ENCODE assay signal across 8 cellular contexts in the genomic region with DNA sequence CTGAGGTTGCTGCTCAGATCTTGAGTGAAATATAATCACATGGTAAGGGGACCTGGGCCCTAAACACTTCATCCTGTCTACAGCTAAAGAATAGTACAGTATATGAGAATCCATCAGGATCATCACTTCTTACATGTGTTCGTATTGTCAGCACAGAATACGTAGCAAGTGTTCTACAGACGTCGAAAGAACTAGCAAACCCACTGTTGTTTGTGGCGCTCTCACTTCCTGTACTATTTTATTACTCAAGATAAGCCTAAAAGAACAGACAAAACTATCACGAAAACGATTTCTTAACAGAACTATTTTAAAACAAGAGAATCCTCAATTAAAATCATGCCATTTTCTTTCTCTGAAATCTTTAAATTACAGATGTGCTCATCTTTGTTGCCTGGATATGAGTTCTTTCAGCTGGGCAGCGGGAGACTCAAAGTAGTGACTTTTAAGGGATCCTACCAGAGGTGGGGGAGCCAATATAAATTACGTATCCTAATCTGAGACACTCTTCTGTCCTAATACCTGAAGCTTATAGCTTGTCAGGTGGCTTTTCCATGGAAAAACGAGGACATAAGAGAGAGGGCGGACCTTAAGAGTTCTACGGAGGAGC. TPM values are rescaled to one million over a fixed set of nuclear protein-coding genes. Genes with fewer than 3 reads are reported as not detected.
A peak's percentile ranks its signal among the peaks of the same experiment; 100 is the strongest.
DNase-seq lines count a peak whose midpoint lies in the region; ATAC-seq, FAIRE-seq and TF ChIP-seq lines count a peak whose summit lies in the region.

No MANE protein-coding gene starts in this region.

- peaks cover 8% of the 10 kb centered on the region; the same call in 1 of the 2 replicates for H4K20me1 ChIP-seq in K562 (replicated peaks; ENCODE audit: control insufficient read depth, insufficient read depth, low read length)

- H3K4me3 ChIP-seq in K562 (peak overlapping the region; percentile 79), suprapubic skin (peak overlapping the region; percentile 75)

- no peak for TF ChIP-seq RAD21 in K562 (CRISPR knock-in tag; conservative IDR thresholded peaks at IDR 0.05 in 1 of 2, IDR thresholded peaks at IDR 0.05 in 1 of 2)

- peak overlapping the region; percentile 95 for H3K27ac ChIP-seq in 22Rv1
- peak overlapping the region; percentile 99 for H3K27ac ChIP-seq in K562 (ENCODE audit: extremely low read depth, low read depth, low read length)
- peak overlapping the region; percentile 97 for H3K27ac ChIP-seq in suprapubic skin

- no peak for TF ChIP-seq EP300 in K562 (IDR thresholded peaks at IDR 0.05; ENCODE audit: low read length)
- no peak for TF ChIP-seq EP300 in suprapubic skin (IDR thresholded peaks at IDR 0.05)

- peaks cover 5% of the 10 kb centered on the region; the same call in 1 of the 2 replicates for H3K4me1 ChIP-seq in ES-I3 (ENCODE audit: insufficient read depth, low read length)
- peaks cover 4 to 11% of the 10 kb centered on the region in 2 experiments; a peak in 3 of 5 replicates for H3K4me1 ChIP-seq in K562 (replicated peaks in 1 of 2; ENCODE audit: control insufficient read depth in 2 of 2, insufficient read depth in 2 of 2, low read length in 2 of 2)
- peaks cover 50% of the 10 kb centered on the region for H3K4me1 ChIP-seq in suprapubic skin

- peaks cover 65% of the 10 kb centered on the region for H3K79me2 ChIP-seq in K562 (ENCODE audit: control insufficient read depth, insufficient read depth, low read length)

- CTCF ChIA-PET in K562 (lab: Yijun Ruan, JAX; ENCODE audit: low intra/inter-chr PET ratio), result no interaction called here

- TF ChIP-seq POLR2A in K562 (conservative IDR thresholded peaks at IDR 0.05) (no peak), suprapubic skin (IDR thresholded peaks at IDR 0.05) (peak in 1 of 2 donors; percentile 15)

- no peak for ATAC-seq in K562
- ATAC-seq in left colon, result peak; percentile 22
- no peak for ATAC-seq in HG03045 (IDR thresholded peaks at IDR 0.05; ENCODE audit: unreplicated experiment)
- no peak for ATAC-seq in HG02852 (IDR thresholded peaks at IDR 0.05; ENCODE audit: unreplicated experiment)

- H2AFZ ChIP-seq in K562 (ENCODE audit: low read depth, low read length), result peak overlapping the region; percentile 82

- TF ChIP-seq CTCF in 22Rv1 (IDR thresholded peaks at IDR 0.05) (no peak), K562 (IDR thresholded peaks at IDR 0.05 in 2 of 3, conservative IDR thresholded peaks at IDR 0.05 in 1 of 3; ENCODE audit: insufficient read depth in 2 of 3, low read depth in 1 of 3, low read length in 3 of 3) (no peak), suprapubic skin (IDR thresholded peaks at IDR 0.05) (no peak)

- H3K4me2 ChIP-seq in K562 (ENCODE audit: insufficient read depth, low read length), result peak overlapping the region; percentile 97

- no peaks in the 10 kb centered on the region for H3K9me3 ChIP-seq in ES-I3 (ENCODE audit: control insufficient read depth, insufficient read depth, low read length)
- no peaks in the 10 kb centered on the region for H3K9me3 ChIP-seq in K562 (replicated peaks; ENCODE audit: control insufficient read depth, insufficient read depth, low read depth, low read length)
- no peaks in the 10 kb centered on the region for H3K9me3 ChIP-seq in suprapubic skin

- H3K9ac ChIP-seq in ES-I3 (ENCODE audit: low read depth, low read length) (peak overlapping the region; percentile 98), K562 (ENCODE audit: insufficient read depth in 1 of 2, low read depth in 2 of 2, low read length in 2 of 2) (peak overlapping the region; percentile 94 to 99)

- in situ Hi-C loops in K562 (cut with MboI), result loop anchor here (5.0 kb wide), 3 partner anchors 89 to 226 kb away; a partner anchor contains a TSS

- BruUV-seq in K562 (replicated peaks; lab: Mats Ljungman, UMichigan), result TSS peak; percentile 49

- POLR2A ChIA-PET in K562 (lab: Yijun Ruan, JAX), result interaction anchor here (0.6 to 2.9 kb wide), 20 partner anchors 9 to 429 kb away, joined by 3 to 24 read pairs (median 4); no protein-coding TSS in a partner anchor

- intact Hi-C loops in K562 (cut with micrococcal nuclease) (loop anchor here (5.0 kb wide), 1 partner anchor 156 kb away; no protein-coding TSS in a partner anchor), left colon (cut with DNase I, micrococcal nuclease) (loop anchor here in 1 of 2 donors (5.0 to 10.0 kb wide), 2 partner anchors 89 to 223 kb away; a partner anchor contains a TSS)

- DNase-seq in NOMO-1 treated with DMSO at 0.1 percent for 48 hours (lab: John Stamatoyannopoulos, UW; ENCODE audit: unreplicated experiment) (peak; percentile 26), K562 (ENCODE audit: extremely low read depth in 1 of 4, low spot score in 3 of 4) (peak in 2 of 4 experiments; percentile 29 to 58), left colon (no peak), suprapubic skin (ENCODE audit: low spot score in 2 of 2) (no peak)

- FAIRE-seq in K562 (lab: Jason Lieb, UNC), result peak; percentile 68

- WGBS in K562 (ENCODE audit: insufficient coverage, low coverage, missing lambda C conversion rate), result under 1% methylated on average over 12 of the region's 12 CpGs
- 1% methylated on average over 12 of the region's 12 CpGs for WGBS in suprapubic skin

- H3K9me1 ChIP-seq in K562 (ENCODE audit: control insufficient read depth, insufficient read depth, low read length), result no peaks in the 10 kb centered on the region

- H3K36me3 ChIP-seq in ES-I3 (ENCODE audit: insufficient read depth, low read length) (no peaks in the 10 kb centered on the region), K562 (ENCODE audit: control insufficient read depth, insufficient read depth, low read length) (peaks cover 39% of the 10 kb centered on the region), suprapubic skin (peaks cover 8% of the 10 kb centered on the region)

- H3K27me3 ChIP-seq in K562 (ENCODE audit: control insufficient read depth in 2 of 2, insufficient read depth in 2 of 2, low read length in 2 of 2) (no peaks in the 10 kb centered on the region), suprapubic skin (no peaks in the 10 kb centered on the region)

RNA-seq across cellular contexts. Expression of a gene that starts 0.7 kb away (rescaled TPM):
- total RNA-seq in K562 (2011; cell fraction: chromatin; rRNA removed; ENCODE audit: low replicate concordance), result 49.5 and 67.9 TPM in 2 replicates
- 38.7 and 39.0 TPM in 2 replicates for total RNA-seq in K562 (2011; cell fraction: nucleolus; rRNA removed)
- total RNA-seq in K562 (2011; cell fraction: nucleoplasm; rRNA removed), result 58.5 and 84.5 TPM in 2 replicates
- total RNA-seq in K562 (2014; rRNA removed), result 21.0 and 23.3 TPM in 2 replicates
- 27.7 and 28.8 TPM in 2 replicates for total RNA-seq in K562 (2014; rRNA removed; fragmentation: Illumina TruSeq; extraction: Trizol)
- total RNA-seq in K562 (2015; rRNA removed; fragmentation: Illumina TruSeq; extraction: Trizol), result 31.1 and 32.1 TPM in 2 replicates
- total RNA-seq in K562 (2021), result 18.8 and 21.7 TPM in 2 replicates
- polyA plus RNA-seq in K562 (2011; rRNA removed), result 27.4 and 32.5 TPM in 2 replicates
- 18.2 and 21.8 TPM in 2 replicates for polyA plus RNA-seq in K562 (2011; cell fraction: cytosol; rRNA removed)
- 33.6 and 48.2 TPM in 2 replicates for polyA plus RNA-seq in K562 (2011; cell fraction: nucleus; rRNA removed)
- polyA plus RNA-seq in K562 (2012), result 22.6 and 23.3 TPM in 2 replicates
- polyA plus RNA-seq in K562 (2014; fragmentation: Illumina TruSeq; extraction: Trizol), result 26.2 and 26.6 TPM in 2 replicates
- polyA plus RNA-seq in K562 (2014; fragmentation: Nextera tagmentation; extraction: Ambion mirVana), result 10 to 100 TPM in 1 of 2 experiments, 1 to 10 TPM in 1; 9.0 to 10.7 TPM
- 29.4 and 39.4 TPM in 2 replicates for polyA plus RNA-seq in K562 (2014; rRNA removed)
- 25.9 and 28.5 TPM in 2 replicates for polyA minus RNA-seq in K562 (2011; rRNA and poly(A)+ RNA removed)
- 11.7 and 11.8 TPM in 2 replicates for polyA minus RNA-seq in K562 (2011; cell fraction: cytosol; rRNA and poly(A)+ RNA removed)
- 25.8 and 33.7 TPM in 2 replicates for polyA minus RNA-seq in K562 (2011; cell fraction: nucleus; rRNA and poly(A)+ RNA removed)
- 10 to 100 TPM; 15.5 to 16.1 TPM for total RNA-seq in left colon
- total RNA-seq in suprapubic skin, result 10 to 100 TPM; 16.2 to 40.7 (median 29.4) TPM

RNA-seq across cellular contexts. Expression of a gene that starts 1.4 kb away (rescaled TPM):
- 126 and 319 TPM in 2 replicates for total RNA-seq in K562 (2011; cell fraction: chromatin; rRNA removed; ENCODE audit: low replicate concordance)
- 56.9 and 76.1 TPM in 2 replicates for total RNA-seq in K562 (2011; cell fraction: nucleolus; rRNA removed)
- total RNA-seq in K562 (2011; cell fraction: nucleoplasm; rRNA removed), result 147 and 245 TPM in 2 replicates
- total RNA-seq in K562 (2014; rRNA removed) (244 and 278 TPM in 2 replicates), K562 (2014; rRNA removed; fragmentation: Illumina TruSeq; extraction: Trizol) (306 and 352 TPM in 2 replicates), K562 (2015; rRNA removed; fragmentation: Illumina TruSeq; extraction: Trizol) (281 and 297 TPM in 2 replicates), K562 (2021) (266 and 289 TPM in 2 replicates), left colon (100 to 1,000 TPM; 161 to 162 TPM), suprapubic skin (100 to 1,000 TPM; 134 to 218 (median 200) TPM)
- polyA plus RNA-seq in K562 (2011; rRNA removed) (298 and 365 TPM in 2 replicates), K562 (2014; fragmentation: Illumina TruSeq; extraction: Trizol) (286 and 340 TPM in 2 replicates), K562 (2014; fragmentation: Nextera tagmentation; extraction: Ambion mirVana) (1,000 to 10,000 TPM in 1 of 2 experiments, 100 to 1,000 TPM in 1; 805 to 1,020 TPM), K562 (2014; rRNA removed) (234 and 237 TPM in 2 replicates)
- 68.7 and 164 TPM in 2 replicates for polyA plus RNA-seq in K562 (2011; cell fraction: cytosol; rRNA removed)
- polyA plus RNA-seq in K562 (2011; cell fraction: nucleus; rRNA removed), result 66.8 and 129 TPM in 2 replicates
- polyA plus RNA-seq in K562 (2012), result 210 and 214 TPM in 2 replicates
- polyA minus RNA-seq in K562 (2011; rRNA and poly(A)+ RNA removed), result 765 and 786 TPM in 2 replicates
- 311 and 407 TPM in 2 replicates for polyA minus RNA-seq in K562 (2011; cell fraction: cytosol; rRNA and poly(A)+ RNA removed)
- 70.7 and 177 TPM in 2 replicates for polyA minus RNA-seq in K562 (2011; cell fraction: nucleus; rRNA and poly(A)+ RNA removed)

RNA-seq across cellular contexts. Expression of a gene that starts 56.2 kb away (rescaled TPM):
- total RNA-seq in K562 (2011; cell fraction: chromatin; rRNA removed; ENCODE audit: low replicate concordance), result 194 and 432 TPM in 2 replicates
- 231 and 262 TPM in 2 replicates for total RNA-seq in K562 (2011; cell fraction: nucleolus; rRNA removed)
- total RNA-seq in K562 (2011; cell fraction: nucleoplasm; rRNA removed), result 196 and 201 TPM in 2 replicates
- total RNA-seq in K562 (2014; rRNA removed) (46.5 and 75.8 TPM in 2 replicates), K562 (2014; rRNA removed; fragmentation: Illumina TruSeq; extraction: Trizol) (32.1 and 46.8 TPM in 2 replicates), K562 (2015; rRNA removed; fragmentation: Illumina TruSeq; extraction: Trizol) (49.5 and 50.8 TPM in 2 replicates), K562 (2021) (93.9 and 101 TPM in 2 replicates), left colon (10 to 100 TPM; 63.6 to 88.0 TPM), suprapubic skin (100 to 1,000 TPM in 1 of 4 donors, 10 to 100 TPM in 3; 42.8 to 147 (median 70.1) TPM)
- polyA plus RNA-seq in K562 (2011; rRNA removed) (50.2 and 86.0 TPM in 2 replicates), K562 (2014; fragmentation: Illumina TruSeq; extraction: Trizol) (101 and 105 TPM in 2 replicates), K562 (2014; fragmentation: Nextera tagmentation; extraction: Ambion mirVana) (10 to 100 TPM; 16.7 to 39.6 TPM), K562 (2014; rRNA removed) (72.0 and 92.8 TPM in 2 replicates)
- polyA plus RNA-seq in K562 (2011; cell fraction: cytosol; rRNA removed), result 55.2 and 72.8 TPM in 2 replicates
- polyA plus RNA-seq in K562 (2011; cell fraction: nucleus; rRNA removed), result 327 and 544 TPM in 2 replicates
- polyA plus RNA-seq in K562 (2012), result 78.3 and 153 TPM in 2 replicates
- 34.4 and 47.1 TPM in 2 replicates for polyA minus RNA-seq in K562 (2011; rRNA and poly(A)+ RNA removed)
- polyA minus RNA-seq in K562 (2011; cell fraction: cytosol; rRNA and poly(A)+ RNA removed), result 65.8 and 66.5 TPM in 2 replicates
- 127 and 129 TPM in 2 replicates for polyA minus RNA-seq in K562 (2011; cell fraction: nucleus; rRNA and poly(A)+ RNA removed)
